2 cellular contexts compared by ENCODE assay signal in genomic region chrX:70921709-70922352, GRCh38.
TF ChIP-seq lines count a peak whose summit lies in the region.

No MANE protein-coding gene starts in this region.

TF ChIP-seq in H1, 55 proteins besides CTCF, POLR2A, EP300 and RAD21:
- no peak for TF ChIP-seq EZH2 (IDR thresholded peaks at IDR 0.05; ENCODE audit: low read depth, low read length, severe bottlenecking)
- TF ChIP-seq PHF8 (conservative IDR thresholded peaks at IDR 0.05; ENCODE audit: low read depth, low read length) = no peak
- TF ChIP-seq POU5F1 (IDR thresholded peaks at IDR 0.05; ENCODE audit: low read depth, low read length) = no peak
- TF ChIP-seq, protein P1, sequence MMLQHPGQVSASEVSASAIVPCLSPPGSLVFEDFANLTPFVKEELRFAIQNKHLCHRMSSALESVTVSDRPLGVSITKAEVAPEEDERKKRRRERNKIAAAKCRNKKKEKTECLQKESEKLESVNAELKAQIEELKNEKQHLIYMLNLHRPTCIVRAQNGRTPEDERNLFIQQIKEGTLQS (IDR thresholded peaks at IDR 0.05; ENCODE audit: insufficient read depth, low read depth, low read length) = no peak
- TF ChIP-seq CHD1 (IDR thresholded peaks at IDR 0.05; ENCODE audit: low read depth, low read length) = no peak
- TF ChIP-seq JUN (IDR thresholded peaks at IDR 0.05; ENCODE audit: low read depth, low read length) = no peak
- no peak for TF ChIP-seq USF2 (IDR thresholded peaks at IDR 0.05; ENCODE audit: low read length)
- no peak for TF ChIP-seq ATF2 (IDR thresholded peaks at IDR 0.05; ENCODE audit: low read length)
- no peak for TF ChIP-seq HDAC6 (IDR thresholded peaks at IDR 0.05; ENCODE audit: low read depth, low read length)
- TF ChIP-seq SUZ12 (IDR thresholded peaks at IDR 0.05; ENCODE audit: low read length) = no peak
- no peak for TF ChIP-seq SIRT6 (IDR thresholded peaks at IDR 0.05; ENCODE audit: low read length)
- no peak for TF ChIP-seq CBX8 (IDR thresholded peaks at IDR 0.05; ENCODE audit: borderline replicate concordance, low read depth, low read length)
- TF ChIP-seq KDM4A (IDR thresholded peaks at IDR 0.05; ENCODE audit: low read depth, low read length, severe bottlenecking) = no peak
- TF ChIP-seq NANOG (IDR thresholded peaks at IDR 0.05; ENCODE audit: insufficient read depth, low read depth, low read length, poor library complexity, severe bottlenecking) = no peak
- no peak for TF ChIP-seq EGR1 (IDR thresholded peaks at IDR 0.05; ENCODE audit: borderline replicate concordance, low read depth, low read length)
- TF ChIP-seq SAP30 (IDR thresholded peaks at IDR 0.05; ENCODE audit: insufficient read depth, insufficient replicate concordance, low read length) = no peak
- no peak for TF ChIP-seq TBP (IDR thresholded peaks at IDR 0.05; ENCODE audit: low read depth, low read length)
- no peak for TF ChIP-seq POLR2AphosphoS5 (IDR thresholded peaks at IDR 0.05; ENCODE audit: low read depth, low read length)
- no peak for TF ChIP-seq ASH2L (IDR thresholded peaks at IDR 0.05; ENCODE audit: low read length)

TF ChIP-seq in HEK293T, 16 proteins besides CTCF, POLR2A, EP300 and RAD21:
- no peak for TF ChIP-seq ARNT (IDR thresholded peaks at IDR 0.05)
- TF ChIP-seq SUZ12 (IDR thresholded peaks at IDR 0.05) = no peak
- no peak for TF ChIP-seq TARDBP (IDR thresholded peaks at IDR 0.05)
- no peak for TF ChIP-seq BHLHE40 (IDR thresholded peaks at IDR 0.05; ENCODE audit: borderline replicate concordance)
- TF ChIP-seq FOXM1 (IDR thresholded peaks at IDR 0.05; ENCODE audit: borderline replicate concordance) = no peak
- no peak for TF ChIP-seq CTBP1 (IDR thresholded peaks at IDR 0.05; ENCODE audit: borderline replicate concordance)
- TF ChIP-seq HDGF (IDR thresholded peaks at IDR 0.05; ENCODE audit: borderline replicate concordance) = no peak
- no peak for TF ChIP-seq L3MBTL2 (conservative IDR thresholded peaks at IDR 0.05)
- TF ChIP-seq FOXK2 (IDR thresholded peaks at IDR 0.05) = no peak
- TF ChIP-seq ELF4 (IDR thresholded peaks at IDR 0.05) = no peak
- TF ChIP-seq, protein P2, sequence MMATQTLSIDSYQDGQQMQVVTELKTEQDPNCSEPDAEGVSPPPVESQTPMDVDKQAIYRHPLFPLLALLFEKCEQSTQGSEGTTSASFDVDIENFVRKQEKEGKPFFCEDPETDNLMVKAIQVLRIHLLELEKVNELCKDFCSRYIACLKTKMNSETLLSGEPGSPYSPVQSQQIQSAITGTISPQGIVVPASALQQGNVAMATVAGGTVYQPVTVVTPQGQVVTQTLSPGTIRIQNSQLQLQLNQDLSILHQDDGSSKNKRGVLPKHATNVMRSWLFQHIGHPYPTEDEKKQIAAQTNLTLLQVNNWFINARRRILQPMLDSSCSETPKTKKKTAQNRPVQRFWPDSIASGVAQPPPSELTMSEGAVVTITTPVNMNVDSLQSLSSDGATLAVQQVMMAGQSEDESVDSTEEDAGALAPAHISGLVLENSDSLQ (IDR thresholded peaks at IDR 0.05) = no peak
- TF ChIP-seq ZNF384 (IDR thresholded peaks at IDR 0.05) = no peak
- TF ChIP-seq SP1 (IDR thresholded peaks at IDR 0.05) = no peak
- no peak for TF ChIP-seq LEF1 (IDR thresholded peaks at IDR 0.05; ENCODE audit: borderline replicate concordance)
- TF ChIP-seq FOXA1 (IDR thresholded peaks at IDR 0.05) = no peak
- no peak for TF ChIP-seq NFRKB (IDR thresholded peaks at IDR 0.05)
